In genomic region chr11:11302565-11302964, GRCh38 we compare ENCODE assay signal across 19 cellular contexts. TPM values are rescaled to one million over a fixed set of nuclear protein-coding genes. Genes with fewer than 3 reads are reported as not detected.
DNase-seq lines count a peak whose midpoint lies in the region; ATAC-seq, FAIRE-seq and TF ChIP-seq lines count a peak whose summit lies in the region.
"Had no signal": no experiment of that assay in that cellular context is flagged by ENCODE, and none has a peak within 500 bp of the region (broad histone marks: within the 10 kb centered on the region; RNA-seq: fewer than 3 reads in every experiment).

No MANE protein-coding gene starts in this region.

- intact Hi-C loops in left cardiac atrium (cut with DNase I) (no loop called here), left ventricle myocardium superior (cut with micrococcal nuclease) (no loop called here)

- H3K27me3 ChIP-seq in bronchial epithelial cell (ENCODE audit: control insufficient read depth, insufficient read depth, low read length), result no peaks in the 10 kb centered on the region

- peak; percentile 79 for FAIRE-seq in bronchial epithelial cell (lab: Jason Lieb, UNC)
- peak; percentile 83 for FAIRE-seq in urothelium cell line (lab: Jason Lieb, UNC)
- FAIRE-seq: GM12878, H54 had no signal

- TF ChIP-seq CTCF in bronchial epithelial cell (IDR thresholded peaks at IDR 0.05; ENCODE audit: insufficient read depth, low read length, severe bottlenecking), result no peak

- no peak for DNase-seq in left cardiac atrium
- no peak for DNase-seq in left ventricle myocardium superior
- peak; percentile 78 to 87 for DNase-seq in NCI-H187 (lab: John Stamatoyannopoulos, UW)
- no peak for DNase-seq in bronchial epithelial cell (ENCODE audit: low read depth)
- no peak for DNase-seq in urothelium cell line (ENCODE audit: low spot score)
- DNase-seq: C1 segment of cervical spinal cord; Calu3; CD4-positive, alpha-beta memory T cell; COR-L47; DMS53; EL; GDM1; GOT3; HFFc6 had no signal

- H3K4me3 ChIP-seq in bronchial epithelial cell (ENCODE audit: low read depth, low read length), result no peak overlapping the region
- H3K4me3 ChIP-seq: GM12878, HAP-1 had no signal

- H3K36me3 ChIP-seq in bronchial epithelial cell (ENCODE audit: control insufficient read depth, insufficient read depth, low read length), result no peaks in the 10 kb centered on the region
- H3K36me3 ChIP-seq: HAP-1 had no signal

- peak; percentile 29 to 70 for ATAC-seq in left cardiac atrium
- no peak for ATAC-seq in left ventricle myocardium superior
- no peak for ATAC-seq in HG03432 (IDR thresholded peaks at IDR 0.05; ENCODE audit: unreplicated experiment)
- ATAC-seq in HG03520 (IDR thresholded peaks at IDR 0.05; ENCODE audit: unreplicated experiment), result no peak
- ATAC-seq: GM12878 had no signal

RNA-seq across cellular contexts. Expression of gene CSNK2A3, which starts 50.5 kb away (rescaled TPM):
- total RNA-seq in left cardiac atrium (1 to 10 TPM in 1 of 2 donors, under 1 TPM in 1; 0.97 to 1.7 TPM), left ventricle myocardium superior (1.1 TPM), bronchial epithelial cell (2.1 and 2.8 TPM in 2 replicates)

Comparison
In these comparisons a context has a peak if more than half of its experiments do, and no peak if none do; other contexts are left out.
1. ATAC-seq: peak in left cardiac atrium (2 of 2); none in left ventricle myocardium superior (single experiment), HG03432 (single experiment) and HG03520 (single experiment).
2. DNase-seq: peak in NCI-H187 (2 of 2); none in left cardiac atrium (single experiment), left ventricle myocardium superior (single experiment), bronchial epithelial cell (single experiment) and urothelium cell line (single experiment).